23 cellular contexts compared by ENCODE assay signal in genomic region chr5:113242481-113243348, GRCh38.
DNase-seq lines count a peak whose midpoint lies in the region; ATAC-seq, FAIRE-seq and TF ChIP-seq lines count a peak whose summit lies in the region.
"Had no signal": no experiment of that assay in that cellular context is flagged by ENCODE, and none has a peak within 500 bp of the region (broad histone marks: within the 10 kb centered on the region; RNA-seq: fewer than 3 reads in every experiment).

No MANE protein-coding gene starts in this region.

- no peak overlapping the region for H3K4me3 Mint-ChIP-seq in CD8-positive, alpha-beta T cell
- H3K4me3 Mint-ChIP-seq: activated B cell treated with CpG ODN at 0.5 μM for 24 hours; activated CD4-positive, alpha-beta memory T cell treated with anti-CD3 and anti-CD28 coated beads for 36 hours; activated naive CD8-positive, alpha-beta T cell treated with anti-CD3 and anti-CD28 coated beads, Interleukin-2, amount 50 U/mL, for 24 hours; brain; nephron; T-helper 2 cell treated with Interferon-gamma antibody and Interleukin-4, amounts not matched to agents 5 μg/mL and 100 μg/mL, for 36 hours had no signal

- DNase-seq in H54 (ENCODE audit: insufficient read length, low spot score) (no peak), RCC 7860 (ENCODE audit: low spot score) (peak; percentile 24), epithelial cell of prostate (ENCODE audit: low read depth, low spot score) (peak; percentile 40), NCI-H146 treated with DMSO at 0.1 percent for 48 hours (lab: John Stamatoyannopoulos, UW; ENCODE audit: unreplicated experiment) (no peak), sigmoid colon (no peak), NK-92 (lab: John Stamatoyannopoulos, UW; ENCODE audit: unreplicated experiment) (no peak)
- DNase-seq in CD8-positive, alpha-beta T cell, result no peak
- DNase-seq: activated B cell treated with CpG ODN at 0.5 μM for 24 hours; activated CD4-positive, alpha-beta memory T cell treated with anti-CD3 and anti-CD28 coated beads for 36 hours; activated gamma-delta T cell; activated naive CD8-positive, alpha-beta T cell treated with anti-CD3 and anti-CD28 coated beads, Interleukin-2, amount 50 U/mL, for 24 hours; effector CD8-positive, alpha-beta T cell; KG1; left lung; NCI-H187 treated with DMSO at 0.1 percent for 48 hours; NCI-H226; testis had no signal

- no peaks in the 10 kb centered on the region for H3K36me3 Mint-ChIP-seq in CD8-positive, alpha-beta T cell
- H3K36me3 Mint-ChIP-seq: activated CD4-positive, alpha-beta memory T cell treated with anti-CD3 and anti-CD28 coated beads for 36 hours; brain had no signal

- H3K4me3 ChIP-seq in parathyroid adenoma (ENCODE audit: low read depth, low read length) (peak overlapping the region; percentile 4), sigmoid colon (no peak overlapping the region)
- no peak overlapping the region for H3K4me3 ChIP-seq in CD8-positive, alpha-beta T cell (ENCODE audit: low read depth, low read length)
- H3K4me3 ChIP-seq: left lung, testis had no signal

- no peak overlapping the region for H3K9ac ChIP-seq in parathyroid adenoma

- H3K36me3 ChIP-seq in parathyroid adenoma (ENCODE audit: control insufficient read depth, insufficient read depth, low read length) (no peaks in the 10 kb centered on the region), sigmoid colon (no peaks in the 10 kb centered on the region)
- no peaks in the 10 kb centered on the region for H3K36me3 ChIP-seq in CD8-positive, alpha-beta T cell (ENCODE audit: insufficient read depth, low read length)
- H3K36me3 ChIP-seq: left lung had no signal

- H3K79me2 ChIP-seq in parathyroid adenoma, result peaks cover 85% of the 10 kb centered on the region

- no peak overlapping the region for H3K27ac Mint-ChIP-seq in CD8-positive, alpha-beta T cell
- H3K27ac Mint-ChIP-seq: activated B cell treated with CpG ODN at 0.5 μM for 24 hours; activated CD4-positive, alpha-beta memory T cell treated with anti-CD3 and anti-CD28 coated beads for 36 hours; activated naive CD8-positive, alpha-beta T cell treated with anti-CD3 and anti-CD28 coated beads, Interleukin-2, amount 50 U/mL, for 24 hours; brain; T-helper 2 cell treated with Interferon-gamma antibody and Interleukin-4, amounts not matched to agents 5 μg/mL and 100 μg/mL, for 36 hours had no signal

- WGBS in sigmoid colon, 2 donors, result 89 to 91% methylated on average over 8 of the region's 8 CpGs

- POLR2A ChIA-PET in CD8-positive, alpha-beta T cell (lab: Charles Lee), result interaction anchor here (1.3 kb wide), 1 partner anchor 61 kb away, joined by 3 read pairs; no protein-coding TSS in a partner anchor

- TF ChIP-seq EP300 in sigmoid colon (IDR thresholded peaks at IDR 0.05), result no peak

- peaks cover 11% of the 10 kb centered on the region for H3K4me1 Mint-ChIP-seq in CD8-positive, alpha-beta T cell (ENCODE audit: low read depth)
- H3K4me1 Mint-ChIP-seq: activated B cell treated with CpG ODN at 0.5 μM for 24 hours had no signal

- peak overlapping the region; percentile 63 for H3K27ac ChIP-seq in epithelial cell of prostate
- peak overlapping the region; percentile 55 for H3K27ac ChIP-seq in parathyroid adenoma
- H3K27ac ChIP-seq in sigmoid colon, result no peak overlapping the region
- no peak overlapping the region for H3K27ac ChIP-seq in CD8-positive, alpha-beta T cell (ENCODE audit: low read depth, low read length)
- H3K27ac ChIP-seq: left lung, testis had no signal

- H3K9me3 Mint-ChIP-seq in CD8-positive, alpha-beta T cell, result no peaks in the 10 kb centered on the region
- H3K9me3 Mint-ChIP-seq: activated CD4-positive, alpha-beta memory T cell treated with anti-CD3 and anti-CD28 coated beads for 36 hours; activated naive CD8-positive, alpha-beta T cell treated with anti-CD3 and anti-CD28 coated beads, Interleukin-2, amount 50 U/mL, for 24 hours; nephron; T-helper 2 cell treated with Interferon-gamma antibody and Interleukin-4, amounts not matched to agents 5 μg/mL and 100 μg/mL, for 36 hours had no signal

- CTCF ChIA-PET in CD8-positive, alpha-beta T cell (lab: Charles Lee), result no interaction called here

- intact Hi-C loops in sigmoid colon (cut with DNase I), result no loop called here
- intact Hi-C loops in CD8-positive, alpha-beta T cell (cut with DNase I, micrococcal nuclease), result no loop called here

- FAIRE-seq in H54 (lab: Jason Lieb, UNC) (peak; percentile 41), RCC 7860 (lab: Jason Lieb, UNC) (peak; percentile 67)

- TF ChIP-seq CTCF in parathyroid adenoma (IDR thresholded peaks at IDR 0.05), result no peak
- no peak for TF ChIP-seq CTCF in sigmoid colon (IDR thresholded peaks at IDR 0.05)
- TF ChIP-seq CTCF in CD8-positive, alpha-beta T cell (IDR thresholded peaks at IDR 0.05), result no peak

- TF ChIP-seq POLR2A in H54 (IDR thresholded peaks at IDR 0.05; ENCODE audit: low read depth, low read length) (no peak), sigmoid colon (IDR thresholded peaks at IDR 0.05) (no peak)

- H3K4me1 ChIP-seq in parathyroid adenoma (peaks cover 73% of the 10 kb centered on the region), sigmoid colon (peaks cover 0 to 22% (median 6%) of the 10 kb centered on the region in 4 donors)
- H3K4me1 ChIP-seq in CD8-positive, alpha-beta T cell (ENCODE audit: insufficient read depth, low read length), result no peaks in the 10 kb centered on the region
- H3K4me1 ChIP-seq: left lung had no signal

- no peak for ATAC-seq in CD8-positive, alpha-beta T cell
- ATAC-seq: activated naive CD8-positive, alpha-beta T cell treated with anti-CD3 and anti-CD28 coated beads, Interleukin-2, amount 50 U/mL, for 24 hours; HCT116; left lung; sciatic nerve had no signal

- H3K27me3 Mint-ChIP-seq in CD8-positive, alpha-beta T cell (ENCODE audit: low read depth), result peaks cover 2% of the 10 kb centered on the region
- H3K27me3 Mint-ChIP-seq: activated naive CD8-positive, alpha-beta T cell treated with anti-CD3 and anti-CD28 coated beads, Interleukin-2, amount 50 U/mL, for 24 hours had no signal

- no peak overlapping the region for H2AFZ ChIP-seq in parathyroid adenoma

- H3K9me3 ChIP-seq in parathyroid adenoma (ENCODE audit: control insufficient read depth, low read length) (no peaks in the 10 kb centered on the region), sigmoid colon (no peaks in the 10 kb centered on the region)
- H3K9me3 ChIP-seq in CD8-positive, alpha-beta T cell (ENCODE audit: low read length), result no peaks in the 10 kb centered on the region
- H3K9me3 ChIP-seq: left lung, testis had no signal

- H3K27me3 ChIP-seq in parathyroid adenoma (ENCODE audit: control insufficient read depth, insufficient read depth, low read length) (no peaks in the 10 kb centered on the region), sigmoid colon (no peaks in the 10 kb centered on the region)
- H3K27me3 ChIP-seq in CD8-positive, alpha-beta T cell (ENCODE audit: insufficient read depth, low read length), result no peaks in the 10 kb centered on the region
- H3K27me3 ChIP-seq: left lung, testis had no signal

- peak overlapping the region; percentile 40 for H3K4me2 ChIP-seq in parathyroid adenoma (ENCODE audit: low read length)

Comparison
In these comparisons a context has a peak if more than half of its experiments do, and no peak if none do; other contexts are left out.
1. DNase-seq: peak in RCC 7860 (single experiment) and epithelial cell of prostate (single experiment); none in H54 (single experiment), NCI-H146 treated with DMSO at 0.1 percent for 48 hours (single experiment), sigmoid colon (single experiment), NK-92 (single experiment) and CD8-positive, alpha-beta T cell (0 of 7).
2. H3K27ac ChIP-seq: peak in epithelial cell of prostate (single experiment) and parathyroid adenoma (single experiment); none in sigmoid colon (0 of 4) and CD8-positive, alpha-beta T cell (single experiment).